Comparison of ENCODE assay signal across 8 cellular contexts in the genomic region with DNA sequence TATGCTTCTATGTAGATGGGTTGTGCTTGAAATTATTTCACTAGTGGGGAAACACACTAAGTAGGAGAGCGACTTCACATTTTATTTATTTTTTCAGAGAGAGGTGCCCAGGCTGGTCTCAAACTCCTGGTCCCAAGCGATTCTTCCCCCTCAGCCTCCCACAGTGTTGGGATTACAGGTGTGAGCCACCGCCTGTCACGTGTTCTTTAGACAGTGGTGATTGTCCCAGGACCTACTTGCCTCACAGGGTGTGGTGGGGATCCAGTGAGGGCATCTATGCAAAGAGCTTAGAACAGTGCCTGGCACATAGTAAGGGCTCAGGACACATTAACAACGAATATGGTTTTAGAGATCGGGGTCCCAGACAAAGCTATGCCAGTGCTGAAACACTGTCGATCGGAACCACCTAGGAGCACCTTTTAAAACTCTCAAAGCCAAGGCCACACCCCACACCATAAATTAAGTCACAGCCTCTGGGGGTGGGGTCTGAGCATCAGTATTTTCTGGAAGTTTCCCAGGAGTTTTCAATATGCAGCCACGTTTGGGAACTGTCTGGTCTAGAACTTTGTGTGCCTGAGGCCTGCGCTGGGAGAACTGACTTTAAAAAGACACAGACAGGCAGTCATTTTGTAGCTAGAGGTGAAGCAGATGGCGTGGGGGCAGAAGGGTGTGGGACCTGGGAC. TPM values are rescaled to one million over a fixed set of nuclear protein-coding genes. Genes with fewer than 3 reads are reported as not detected.
DNase-seq lines count a peak whose midpoint lies in the region; ATAC-seq and TF ChIP-seq lines count a peak whose summit lies in the region.

No MANE protein-coding gene starts in this region.

- no peak overlapping the region for H3K4me2 ChIP-seq in mesendoderm (ENCODE audit: low read length)

- no peak overlapping the region for H3K27ac ChIP-seq in mesendoderm (ENCODE audit: low read depth, low read length)
- peak overlapping the region; percentile 79 to 87 (median 87) for H3K27ac ChIP-seq in thyroid gland

- no peak overlapping the region for H2BK5ac ChIP-seq in mesendoderm (ENCODE audit: low read length)

- peaks cover 4% of the 10 kb centered on the region for H3K4me1 ChIP-seq in mesendoderm (ENCODE audit: control insufficient read depth, low read depth, low read length)
- peaks cover 4 to 18% of the 10 kb centered on the region in 2 donors for H3K4me1 ChIP-seq in thyroid gland

- H3K18ac ChIP-seq in mesendoderm (ENCODE audit: low read length) = peak overlapping the region; percentile 34

- WGBS in mesendoderm (ENCODE audit: extremely low coverage, insufficient coverage, low lambda C conversion rate) = no CpG with 5 or more reads among the region's 11 CpGs
- WGBS in thyroid gland, 2 donors = 79 to 82% methylated on average over 11 of the region's 11 CpGs

- H2BK120ac ChIP-seq in mesendoderm (ENCODE audit: low read depth, low read length) = no peak overlapping the region

- no peak overlapping the region for H3K4me3 Mint-ChIP-seq in activated naive CD4-positive, alpha-beta T cell treated with anti-CD3 and anti-CD28 coated beads for 36 hours
- no peak overlapping the region for H3K4me3 Mint-ChIP-seq in activated naive CD8-positive, alpha-beta T cell treated with anti-CD3 and anti-CD28 coated beads, Interleukin-2, amount 10 ng/mL, durations not matched to agents 7 days and 5 days

- no peak overlapping the region for H3K9ac ChIP-seq in mesendoderm (ENCODE audit: low read length)

- POLR2A ChIA-PET in activated naive CD8-positive, alpha-beta T cell treated with anti-CD3 and anti-CD28 coated beads, Interleukin-2, amount 10 ng/mL, durations not matched to agents 7 days and 5 days (lab: Charles Lee) = interaction anchor here (0.6 to 8.6 kb wide), 6 partner anchors 14 to 168 kb away, joined by 3 to 130 read pairs (median 4); a partner anchor contains a TSS

- H3K27me3 ChIP-seq in mesendoderm (ENCODE audit: insufficient read depth, low read length, poor library complexity) (no peaks in the 10 kb centered on the region), thyroid gland (no peaks in the 10 kb centered on the region)

- no peak overlapping the region for H4K8ac ChIP-seq in mesendoderm (ENCODE audit: low read depth, low read length)

- H3K9me3 ChIP-seq in thyroid gland = no peaks in the 10 kb centered on the region

- peak overlapping the region; percentile 40 for H3K27ac Mint-ChIP-seq in activated naive CD4-positive, alpha-beta T cell treated with anti-CD3 and anti-CD28 coated beads for 36 hours
- peak overlapping the region; percentile 77 for H3K27ac Mint-ChIP-seq in activated naive CD8-positive, alpha-beta T cell treated with anti-CD3 and anti-CD28 coated beads, Interleukin-2, amount 10 ng/mL, durations not matched to agents 7 days and 5 days

- no peak overlapping the region for H4K5ac ChIP-seq in mesendoderm (ENCODE audit: low read length)

- no peak for TF ChIP-seq CTCF in thyroid gland (IDR thresholded peaks at IDR 0.05)

- H3K56ac ChIP-seq in mesendoderm (ENCODE audit: low read length) = no peak overlapping the region

- H3K79me1 ChIP-seq in mesendoderm (ENCODE audit: low read length) = no peaks in the 10 kb centered on the region

- intact Hi-C loops in activated naive CD4-positive, alpha-beta T cell treated with anti-CD3 and anti-CD28 coated beads for 36 hours (cut with micrococcal nuclease) = loop anchor here (5.0 kb wide), 1 partner anchor 432 kb away; no protein-coding TSS in a partner anchor
- intact Hi-C loops in thyroid gland (cut with DNase I) = loop anchor here (5.0 kb wide), 1 partner anchor 137 kb away; no protein-coding TSS in a partner anchor

- peaks cover 9% of the 10 kb centered on the region for H3K4me1 Mint-ChIP-seq in activated naive CD4-positive, alpha-beta T cell treated with anti-CD3 and anti-CD28 coated beads for 36 hours (ENCODE audit: low read depth)
- H3K4me1 Mint-ChIP-seq in activated naive CD8-positive, alpha-beta T cell treated with anti-CD3 and anti-CD28 coated beads, Interleukin-2, amount 10 ng/mL, durations not matched to agents 7 days and 5 days = peaks cover 10% of the 10 kb centered on the region

- H3K79me2 ChIP-seq in mesendoderm (ENCODE audit: control insufficient read depth, insufficient read depth, low read length) = no peaks in the 10 kb centered on the region

- no peak for DNase-seq in activated naive CD4-positive, alpha-beta T cell treated with anti-CD3 and anti-CD28 coated beads for 36 hours
- no peak for DNase-seq in activated naive CD4-positive, alpha-beta T cell (lab: John Stamatoyannopoulos, UW)
- DNase-seq in activated naive CD8-positive, alpha-beta T cell treated with anti-CD3 and anti-CD28 coated beads, Interleukin-2, amount 10 ng/mL, durations not matched to agents 7 days and 5 days = no peak
- DNase-seq in mesendoderm = no peak
- DNase-seq in thyroid gland = no peak
- no peak for DNase-seq in ureter (ENCODE audit: low spot score)
- DNase-seq in NK-92 treated with Interleukin-12 subunit alpha and Interleukin-12 subunit beta, amount 100 ng/mL, for 24 hours (lab: John Stamatoyannopoulos, UW) = no peak

- H3K36me3 ChIP-seq in mesendoderm (ENCODE audit: control insufficient read depth, insufficient read depth, low read length) (no peaks in the 10 kb centered on the region), thyroid gland (no peaks in the 10 kb centered on the region)

- no peak for TF ChIP-seq POLR2A in thyroid gland (IDR thresholded peaks at IDR 0.05)

- peak overlapping the region; percentile 17 for H3K4ac ChIP-seq in mesendoderm (ENCODE audit: low read depth, low read length)

- no peaks in the 10 kb centered on the region for H3K36me3 Mint-ChIP-seq in activated naive CD4-positive, alpha-beta T cell treated with anti-CD3 and anti-CD28 coated beads for 36 hours (ENCODE audit: low read depth)
- no peaks in the 10 kb centered on the region for H3K36me3 Mint-ChIP-seq in activated naive CD8-positive, alpha-beta T cell treated with anti-CD3 and anti-CD28 coated beads, Interleukin-2, amount 10 ng/mL, durations not matched to agents 7 days and 5 days

- H3K9me3 Mint-ChIP-seq in activated naive CD4-positive, alpha-beta T cell treated with anti-CD3 and anti-CD28 coated beads for 36 hours = no peaks in the 10 kb centered on the region
- no peaks in the 10 kb centered on the region for H3K9me3 Mint-ChIP-seq in activated naive CD8-positive, alpha-beta T cell treated with anti-CD3 and anti-CD28 coated beads, Interleukin-2, amount 10 ng/mL, durations not matched to agents 7 days and 5 days

- H2BK15ac ChIP-seq in mesendoderm (replicated peaks; ENCODE audit: low read depth) = no peak overlapping the region

- no peak for ATAC-seq in activated naive CD8-positive, alpha-beta T cell treated with anti-CD3 and anti-CD28 coated beads, Interleukin-2, amount 10 ng/mL, durations not matched to agents 7 days and 5 days (ENCODE audit: low read depth)
- no peak for ATAC-seq in GM18861 (IDR thresholded peaks at IDR 0.05; ENCODE audit: unreplicated experiment)

- H3K23ac ChIP-seq in mesendoderm (ENCODE audit: low read length) = no peak overlapping the region

- no peaks in the 10 kb centered on the region for H3K27me3 Mint-ChIP-seq in activated naive CD4-positive, alpha-beta T cell treated with anti-CD3 and anti-CD28 coated beads for 36 hours (ENCODE audit: low read depth)
- peaks cover 9% of the 10 kb centered on the region for H3K27me3 Mint-ChIP-seq in activated naive CD8-positive, alpha-beta T cell treated with anti-CD3 and anti-CD28 coated beads, Interleukin-2, amount 10 ng/mL, durations not matched to agents 7 days and 5 days

- H2AK5ac ChIP-seq in mesendoderm (ENCODE audit: low read length) = no peak overlapping the region

- H3K4me3 ChIP-seq in mesendoderm (ENCODE audit: low read length) (no peak overlapping the region), thyroid gland (replicated peaks in 1 of 3) (no peak overlapping the region)

- CTCF ChIA-PET in activated naive CD4-positive, alpha-beta T cell treated with anti-CD3 and anti-CD28 coated beads for 36 hours (lab: Charles Lee) = interaction anchor here (0.7 to 2.2 kb wide), 15 partner anchors 10 to 806 kb away, joined by 3 to 20 read pairs (median 4); a partner anchor contains a TSS

RNA-seq across cellular contexts. Expression of a gene that starts 4.8 kb away (rescaled TPM):
- total RNA-seq in activated naive CD4-positive, alpha-beta T cell treated with anti-CD3 and anti-CD28 coated beads for 36 hours = 10 to 100 TPM; 15.7 to 16.6 TPM
- total RNA-seq in activated naive CD8-positive, alpha-beta T cell treated with anti-CD3 and anti-CD28 coated beads, Interleukin-2, amount 10 ng/mL, durations not matched to agents 7 days and 5 days = 10 to 100 TPM; 35.0 to 35.2 TPM
- 4.5 TPM for polyA plus RNA-seq in mesendoderm (2013, experiment 1 of 2)
- 4.5 TPM for polyA plus RNA-seq in mesendoderm (2013, experiment 2 of 2)
- total RNA-seq in thyroid gland (10 to 100 TPM in 3 of 4 donors, 1 to 10 TPM in 1; 6.6 to 15.7 (median 13.1) TPM), ureter (12.2 TPM)

RNA-seq across cellular contexts. Expression of a gene that starts 58.7 kb away (rescaled TPM):
- total RNA-seq in activated naive CD4-positive, alpha-beta T cell treated with anti-CD3 and anti-CD28 coated beads for 36 hours = 1 to 10 TPM; 3.3 to 3.9 TPM
- total RNA-seq in activated naive CD8-positive, alpha-beta T cell treated with anti-CD3 and anti-CD28 coated beads, Interleukin-2, amount 10 ng/mL, durations not matched to agents 7 days and 5 days = 1 to 10 TPM; 6.1 to 6.8 TPM
- 4.0 TPM for polyA plus RNA-seq in mesendoderm (2013, experiment 1 of 2)
- polyA plus RNA-seq in mesendoderm (2013, experiment 2 of 2) = 3.9 TPM
- total RNA-seq in thyroid gland = 10 to 100 TPM; 14.3 to 18.1 (median 17.7) TPM
- total RNA-seq in ureter = 27.0 TPM
